In the genomic region with DNA sequence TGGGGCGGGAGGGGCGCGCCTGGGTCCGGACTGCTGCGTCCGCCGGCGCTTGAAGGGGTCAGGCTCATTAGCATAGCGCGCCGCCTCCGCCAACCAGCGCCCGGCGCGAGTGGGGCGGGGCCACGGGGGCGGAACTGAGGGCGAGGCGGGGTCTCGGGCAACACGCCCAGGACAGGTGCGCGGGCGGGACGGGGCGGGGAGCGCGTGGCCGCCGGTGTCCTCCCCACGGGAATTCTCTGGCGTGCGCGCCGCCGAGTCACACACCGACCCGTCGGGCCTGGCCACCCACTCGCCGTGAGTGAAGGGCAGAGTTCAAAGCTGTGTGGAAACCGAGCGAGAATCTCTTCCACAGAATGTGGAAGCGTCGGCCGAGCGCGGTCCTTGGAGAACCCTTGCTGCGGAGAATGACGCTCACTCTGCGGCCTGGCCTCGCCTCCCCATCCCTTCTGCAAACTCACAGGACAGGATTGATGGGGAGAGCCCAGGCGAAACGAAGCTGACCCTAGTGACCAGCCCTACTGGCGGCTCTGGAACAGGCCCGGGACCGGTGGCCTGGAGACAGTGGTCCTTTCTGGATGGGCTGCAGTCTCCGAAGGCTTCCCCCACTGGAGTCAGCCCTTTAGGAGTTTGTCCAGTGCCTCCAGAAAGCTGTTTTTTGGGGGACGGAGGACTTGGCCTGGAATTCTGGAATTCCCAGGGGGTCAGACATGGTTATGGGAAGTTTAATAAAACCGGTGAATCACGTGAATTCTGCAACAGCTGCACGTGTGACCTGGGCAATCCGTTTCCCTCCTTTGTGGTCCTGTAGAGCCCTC, we compare ENCODE assay signal across 8 cellular contexts. TPM values are rescaled to one million over a fixed set of nuclear protein-coding genes. Genes with fewer than 3 reads are reported as not detected.
DNase-seq lines count a peak whose midpoint lies in the region; ATAC-seq and TF ChIP-seq lines count a peak whose summit lies in the region.

A gene (minus strand): TSS at position 69 of the 815 bp plus-strand sequence. CDS start 101 bp downstream, outside the sequence.

- H3K9me3 Mint-ChIP-seq in CD4-positive, alpha-beta memory T cell: no peaks in the 10 kb centered on the region

- H3K27me3 ChIP-seq in CD4-positive, alpha-beta memory T cell (ENCODE audit: insufficient read depth, low read length): no peaks in the 10 kb centered on the region
- H3K27me3 ChIP-seq in neuron (ENCODE audit: insufficient read depth, low read length) (peaks cover 56% of the 10 kb centered on the region), subcutaneous abdominal adipose tissue (ENCODE audit: control insufficient read depth in 5 of 5, insufficient read depth in 4 of 5, low read length in 5 of 5) (peaks cover 20 to 55% (median 46%) of the 10 kb centered on the region in 5 donors)

- H3K9ac ChIP-seq in subcutaneous abdominal adipose tissue (ENCODE audit: low read length in 5 of 5): peak within 1 kb of the TSS in 3 of 5 donors; percentile 35 to 41 (median 39)

- H2AFZ ChIP-seq in neuron (ENCODE audit: low read depth, low read length): no peak within 1 kb of the TSS

- POLR2A ChIA-PET in CD4-positive, alpha-beta memory T cell (lab: Charles Lee; ENCODE audit: partially characterized antibody): interaction anchor here (0.6 to 10.2 kb wide), 12 partner anchors 11 to 125 kb away, joined by 3 to 249 read pairs (median 6); a partner anchor contains a TSS

- peak within 1 kb of the TSS; percentile 25 to 96 (median 79) for H3K27ac Mint-ChIP-seq in CD4-positive, alpha-beta memory T cell

- H3K4me1 ChIP-seq in CD4-positive, alpha-beta memory T cell (ENCODE audit: insufficient read depth, low read length): peaks cover 68% of the 10 kb centered on the region
- H3K4me1 ChIP-seq in neuron (ENCODE audit: insufficient read depth, low read length) (peaks cover 17% of the 10 kb centered on the region), subcutaneous abdominal adipose tissue (ENCODE audit: control insufficient read depth in 5 of 5, insufficient read depth in 5 of 5, low read length in 5 of 5) (peaks cover 0 to 40% (median 30%) of the 10 kb centered on the region in 5 donors)

- H3K27ac ChIP-seq in CD4-positive, alpha-beta memory T cell (ENCODE audit: low read depth, low read length): peak within 1 kb of the TSS; percentile 68
- no peak within 1 kb of the TSS for H3K27ac ChIP-seq in subcutaneous abdominal adipose tissue (ENCODE audit: low read depth, low read length)

- intact Hi-C loops in CD4-positive, alpha-beta memory T cell (cut with micrococcal nuclease): loop anchor here (1.0 to 5.0 kb wide), 6 partner anchors 15 to 96 kb away; a partner anchor contains a TSS

- CTCF ChIA-PET in CD4-positive, alpha-beta memory T cell (lab: Charles Lee; ENCODE audit: partially characterized antibody): interaction anchor here (1.2 to 3.3 kb wide), 4 partner anchors 14 to 94 kb away, joined by 3 to 21 read pairs (median 8); no protein-coding TSS in a partner anchor

- ATAC-seq in GM19463 (IDR thresholded peaks at IDR 0.05; ENCODE audit: unreplicated experiment): peak; percentile 69

- peak within 1 kb of the TSS; percentile 81 to 89 (median 84) for H3K4me3 Mint-ChIP-seq in CD4-positive, alpha-beta memory T cell

- no peaks in the 10 kb centered on the region for H3K36me3 ChIP-seq in CD4-positive, alpha-beta memory T cell (ENCODE audit: insufficient read depth, low read length)
- no peaks in the 10 kb centered on the region for H3K36me3 ChIP-seq in neuron (ENCODE audit: insufficient read depth, low read length)
- no peaks in the 10 kb centered on the region for H3K36me3 ChIP-seq in subcutaneous abdominal adipose tissue (ENCODE audit: control insufficient read depth in 5 of 5, insufficient read depth in 5 of 5, low read length in 5 of 5)

- peak within 1 kb of the TSS; percentile 82 to 90 for H3K4me3 ChIP-seq in CD4-positive, alpha-beta memory T cell (ENCODE audit: low read length in 2 of 2)
- H3K4me3 ChIP-seq in fibroblast of villous mesenchyme (ENCODE audit: low read depth, low read length) (peak within 1 kb of the TSS; percentile 62), neuron (ENCODE audit: low read length) (peak within 1 kb of the TSS; percentile 31), subcutaneous abdominal adipose tissue (ENCODE audit: low read depth in 1 of 5, low read length in 5 of 5) (peak within 1 kb of the TSS in 4 of 5 donors; percentile 47 to 68 (median 57))

- H3K9me3 ChIP-seq in CD4-positive, alpha-beta memory T cell (ENCODE audit: control insufficient read depth in 1 of 2, low read length in 2 of 2): no peaks in the 10 kb centered on the region
- H3K9me3 ChIP-seq in neuron (ENCODE audit: low read length) (no peaks in the 10 kb centered on the region), subcutaneous abdominal adipose tissue (ENCODE audit: control insufficient read depth in 5 of 5, low read length in 5 of 5) (no peaks in the 10 kb centered on the region)

- DNase-seq in CD4-positive, alpha-beta memory T cell: peak; percentile 74 to 84 (median 78)
- DNase-seq in HT-29 (ENCODE audit: low spot score) (peak; percentile 83), fibroblast of villous mesenchyme (ENCODE audit: low read depth) (peak; percentile 56)
- DNase-seq in activated T-helper 1 cell treated with anti-CD3 and anti-CD28 coated beads, Interleukin-2, amount 50 U/mL, for 16 hours (ENCODE audit: low read depth in 1 of 2, low spot score in 1 of 2): peak; percentile 66 to 82

- no peak for TF ChIP-seq CTCF in fibroblast of villous mesenchyme (IDR thresholded peaks at IDR 0.05; ENCODE audit: insufficient read depth, low read depth, low read length)

- no peaks in the 10 kb centered on the region for H3K27me3 Mint-ChIP-seq in CD4-positive, alpha-beta memory T cell

- peaks cover 26 to 67% (median 49%) of the 10 kb centered on the region in 4 donors for H3K4me1 Mint-ChIP-seq in CD4-positive, alpha-beta memory T cell

- H3K36me3 Mint-ChIP-seq in CD4-positive, alpha-beta memory T cell: peaks cover 0 to 8% of the 10 kb centered on the region in 2 donors

TF ChIP-seq in PFSK-1, 5 proteins besides CTCF, POLR2A, EP300 and RAD21:
- TF ChIP-seq FOXP2 (optimal IDR thresholded peaks at IDR 0.05; ENCODE audit: borderline replicate concordance, extremely low read depth, extremely low read length, insufficient read depth): peak; percentile 43
- TF ChIP-seq TAF1 (IDR thresholded peaks at IDR 0.05; ENCODE audit: borderline replicate concordance, insufficient read depth, low read length): no peak

RNA-seq across cellular contexts. Expression of the gene that starts here (rescaled TPM):
- total RNA-seq in CD4-positive, alpha-beta memory T cell: 10 to 100 TPM; 14.0 to 15.7 TPM
- polyA plus RNA-seq in CD4-positive, alpha-beta memory T cell: 10 to 100 TPM; 11.6 to 22.9 TPM
- total RNA-seq in HT-29 (2014; rRNA removed; shearing (Covaris generic)): 1.2 and 1.7 TPM in 2 replicates
- polyA plus RNA-seq in PFSK-1 (2012; ENCODE audit: insufficient read length, low read depth): 0.74 TPM
- total RNA-seq in fibroblast of villous mesenchyme: not detected in 2 replicates

Comparison
In these comparisons a context has a peak if more than half of its experiments do, and no peak if none do; other contexts are left out.
1. Peak in DNase-seq and H3K4me3 ChIP-seq in fibroblast of villous mesenchyme; RNA of the gene not detected or under 1 TPM.
2. H3K4me3 ChIP-seq: peak in every context shown above with its lines; median percentile 86 in CD4-positive, alpha-beta memory T cell; 62 in fibroblast of villous mesenchyme; 57 in subcutaneous abdominal adipose tissue; 31 in neuron.